9 cellular contexts compared by ENCODE assay signal in the genomic region with DNA sequence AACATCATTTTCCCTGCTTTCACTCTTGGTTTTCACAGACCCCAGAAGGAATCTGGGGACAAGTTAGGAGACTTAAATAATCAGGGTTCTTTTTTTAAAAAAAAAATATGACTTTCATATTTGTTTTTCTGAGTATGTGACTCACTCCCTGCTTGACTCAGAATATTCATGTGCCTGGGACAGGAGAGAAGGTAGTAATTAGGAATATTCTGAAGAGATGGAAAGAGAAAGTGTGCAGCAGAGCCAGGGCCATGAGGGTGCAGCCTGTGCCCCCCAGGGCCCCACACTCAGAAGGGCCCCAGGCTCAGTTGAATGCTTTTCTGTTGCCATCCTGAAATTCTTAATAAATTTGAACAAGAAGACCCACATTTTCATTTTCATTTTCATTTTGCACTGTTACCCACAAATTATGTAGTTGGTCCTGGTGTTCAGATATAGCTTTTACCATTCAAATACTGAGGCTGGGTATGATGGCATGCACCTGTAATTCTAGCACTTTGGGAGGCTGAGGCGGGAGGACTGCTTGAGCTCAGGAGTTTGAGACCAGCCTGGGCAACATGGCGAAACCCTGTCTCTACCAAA. TPM values are rescaled to one million over a fixed set of nuclear protein-coding genes. Genes with fewer than 3 reads are reported as not detected.
A peak's percentile ranks its signal among the peaks of the same experiment; 100 is the strongest.
DNase-seq lines count a peak whose midpoint lies in the region; ATAC-seq and TF ChIP-seq lines count a peak whose summit lies in the region.
"Had no signal": no experiment of that assay in that cellular context is flagged by ENCODE, and none has a peak within 500 bp of the region (broad histone marks: within the 10 kb centered on the region; RNA-seq: fewer than 3 reads in every experiment).

No MANE protein-coding gene starts in this region.

- TF ChIP-seq CTCF in fibroblast of mammary gland (conservative IDR thresholded peaks at IDR 0.05; ENCODE audit: control insufficient read depth, insufficient read depth, low read depth, low read length), result no peak

- no peak overlapping the region for H3K4me3 ChIP-seq in fibroblast of mammary gland (ENCODE audit: control insufficient read depth, low read depth, low read length)
- H3K4me3 ChIP-seq: BLaER1, heart left ventricle had no signal

- intact Hi-C loops in posterior vena cava (cut with DNase I), result no loop called here

- DNase-seq in activated T-cell treated with anti-CD3 and anti-CD28 coated beads, Interleukin-2, amount 50 U/mL, for 48 hours, result peak; percentile 25 to 42
- DNase-seq in fibroblast of mammary gland (ENCODE audit: low read depth) (peak; percentile 37), posterior vena cava (ENCODE audit: low spot score) (no peak), retina (no peak)
- DNase-seq: heart left ventricle had no signal

- ATAC-seq in GM18498 (IDR thresholded peaks at IDR 0.05; ENCODE audit: unreplicated experiment) (peak; percentile 54), GM21723 (IDR thresholded peaks at IDR 0.05; ENCODE audit: unreplicated experiment) (peak; percentile 38), GM21526 (IDR thresholded peaks at IDR 0.05; ENCODE audit: low FRiP score, unreplicated experiment) (no peak)

RNA-seq across cellular contexts. Expression of gene LONP2, which starts 11.6 kb away (rescaled TPM):
- total RNA-seq in posterior vena cava, result 10 to 100 TPM; 56.5 to 64.9 TPM

RNA-seq across cellular contexts. Expression of gene ABCC11, which starts 14.8 kb away (rescaled TPM):
- not detected for total RNA-seq in posterior vena cava

Comparison
In these comparisons a context has a peak if more than half of its experiments do, and no peak if none do; other contexts are left out.
1. DNase-seq: peak in activated T-cell treated with anti-CD3 and anti-CD28 coated beads, Interleukin-2, amount 50 U/mL, for 48 hours (2 of 2) and fibroblast of mammary gland (single experiment); none in posterior vena cava (single experiment) and retina (single experiment).